Comparison of ENCODE assay signal across 8 cellular contexts in the genomic region with DNA sequence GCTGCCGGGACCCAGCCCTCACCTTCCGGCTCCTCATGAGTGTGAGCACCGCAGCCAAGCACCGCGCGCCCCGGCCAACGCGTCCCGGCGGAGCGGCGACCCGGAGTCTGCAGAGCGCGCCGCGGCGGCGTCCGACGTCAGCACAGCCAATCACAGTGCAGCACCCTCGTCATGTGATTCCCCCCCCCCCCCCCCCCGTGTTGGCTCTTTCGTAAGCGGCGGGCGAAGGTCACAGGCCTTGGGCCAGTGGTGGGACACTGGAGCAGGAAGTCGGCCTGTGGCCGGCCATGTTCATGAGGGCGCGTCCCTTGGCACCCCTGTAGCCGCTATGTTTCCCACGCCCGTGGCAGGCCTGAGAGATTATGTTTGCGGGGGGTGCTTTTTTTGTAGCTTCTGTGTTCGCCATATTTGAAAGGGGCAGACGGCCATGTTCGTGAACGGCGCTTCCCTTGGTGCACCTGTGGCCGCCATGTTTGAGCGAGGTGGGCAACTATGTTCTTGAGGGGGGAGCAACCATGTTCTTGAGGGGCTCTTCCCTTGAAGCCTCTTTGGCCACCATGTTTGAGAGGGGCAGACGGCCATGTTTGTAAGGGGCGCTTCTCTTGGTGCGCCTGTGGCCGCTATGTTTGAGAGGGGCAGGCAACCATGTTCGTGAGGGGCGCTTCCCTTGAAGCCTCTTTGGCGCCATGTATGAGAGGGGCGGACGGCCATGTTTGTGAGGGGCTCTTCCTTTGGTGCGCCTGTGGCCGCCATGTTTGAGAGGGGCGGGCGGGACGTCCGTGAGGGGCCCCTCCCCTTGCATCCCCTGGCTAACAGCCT. TPM values are rescaled to one million over a fixed set of nuclear protein-coding genes. Genes with fewer than 3 reads are reported as not detected.
DNase-seq lines count a peak whose midpoint lies in the region; ATAC-seq lines count a peak whose summit lies in the region.

C1orf174 (minus strand) TSS at position 123 of the 819 bp plus-strand sequence; CDS start at position 37, 86 bp downstream.

- H3K4me1 ChIP-seq in CD8-positive, alpha-beta memory T cell (ENCODE audit: insufficient read depth, low read length) = peaks cover 49% of the 10 kb centered on the region
- peaks cover 11% of the 10 kb centered on the region for H3K4me1 ChIP-seq in NT2/D1 (ENCODE audit: insufficient read depth, insufficient read length)
- no peaks in the 10 kb centered on the region for H3K4me1 ChIP-seq in endocrine pancreas (ENCODE audit: control insufficient read depth, insufficient read depth, low read length)
- peaks cover 18% of the 10 kb centered on the region for H3K4me1 ChIP-seq in mesenchymal stem cell (ENCODE audit: control insufficient read depth, insufficient read depth, low read depth, low read length)

- peak within 1 kb of the TSS; percentile 90 for H2BK5ac ChIP-seq in mesenchymal stem cell (ENCODE audit: low read depth, low read length, poor library complexity, severe bottlenecking)

- peaks cover 6 to 32% (median 12%) of the 10 kb centered on the region in 3 donors for H3K36me3 Mint-ChIP-seq in CD8-positive, alpha-beta memory T cell
- H3K36me3 Mint-ChIP-seq in activated CD8-positive, alpha-beta memory T cell treated with anti-CD3 and anti-CD28 coated beads, Interleukin-2, amount 10 ng/mL, durations not matched to agents 7 days and 5 days = peaks cover 18% of the 10 kb centered on the region

- H3K9me3 ChIP-seq in CD8-positive, alpha-beta memory T cell (ENCODE audit: low read length) = peaks cover 13% of the 10 kb centered on the region
- H3K9me3 ChIP-seq in NT2/D1 (ENCODE audit: insufficient read depth, low read length) (peaks cover 8% of the 10 kb centered on the region; the same call in 1 of the 2 replicates), endocrine pancreas (ENCODE audit: control insufficient read depth, low read length) (no peaks in the 10 kb centered on the region), mesenchymal stem cell (ENCODE audit: control insufficient read depth, low read length) (no peaks in the 10 kb centered on the region)

- peak; percentile 90 to 99 (median 97) for DNase-seq in CD8-positive, alpha-beta memory T cell
- DNase-seq in HS-5 (ENCODE audit: low read depth) (peak; percentile 88), NT2/D1 (ENCODE audit: low read depth, low spot score) (peak; percentile 88), mesenchymal stem cell (peak; percentile 99)
- peak; percentile 96 for DNase-seq in activated CD8-positive, alpha-beta memory T cell treated with anti-CD3 and anti-CD28 coated beads, Interleukin-2, amount 10 ng/mL, durations not matched to agents 7 days and 5 days
- DNase-seq in stimulated activated CD8-positive, alpha-beta memory T cell treated with anti-CD3 and anti-CD28 coated beads, Interleukin-12 subunit alpha, Interleukin-12 subunit beta, amount 100 ng/mL, for 4 hours (ENCODE audit: low read depth) = peak; percentile 88

- peak within 1 kb of the TSS; percentile 91 for H3K27ac ChIP-seq in CD8-positive, alpha-beta memory T cell (ENCODE audit: low read depth, low read length)
- peak within 1 kb of the TSS; percentile 96 for H3K27ac ChIP-seq in mesenchymal stem cell (ENCODE audit: low read length, poor library complexity, severe bottlenecking)

- peak within 1 kb of the TSS; percentile 84 to 98 (median 95) for H3K27ac Mint-ChIP-seq in CD8-positive, alpha-beta memory T cell
- peak within 1 kb of the TSS; percentile 98 for H3K27ac Mint-ChIP-seq in activated CD8-positive, alpha-beta memory T cell treated with anti-CD3 and anti-CD28 coated beads, Interleukin-2, amount 10 ng/mL, durations not matched to agents 7 days and 5 days

- H3K4me3 Mint-ChIP-seq in CD8-positive, alpha-beta memory T cell = peak within 1 kb of the TSS; percentile 87 to 97 (median 95)
- peak within 1 kb of the TSS; percentile 89 for H3K4me3 Mint-ChIP-seq in activated CD8-positive, alpha-beta memory T cell treated with anti-CD3 and anti-CD28 coated beads, Interleukin-2, amount 10 ng/mL, durations not matched to agents 7 days and 5 days

- H3K9ac ChIP-seq in NT2/D1 (ENCODE audit: insufficient read length, low read depth) (peak within 1 kb of the TSS; percentile 97), endocrine pancreas (ENCODE audit: control insufficient read depth, insufficient read depth, low read length) (peak within 1 kb of the TSS; percentile 79), mesenchymal stem cell (ENCODE audit: low read length) (peak within 1 kb of the TSS; percentile 93)

- H3K79me1 ChIP-seq in mesenchymal stem cell (replicated peaks; ENCODE audit: low read length, poor library complexity, severe bottlenecking) = peaks cover 6% of the 10 kb centered on the region

- H2BK15ac ChIP-seq in mesenchymal stem cell (ENCODE audit: low read depth, poor library complexity, severe bottlenecking) = peak within 1 kb of the TSS; percentile 87

- no peaks in the 10 kb centered on the region for H3K27me3 ChIP-seq in CD8-positive, alpha-beta memory T cell (ENCODE audit: insufficient read depth, low read length, poor library complexity, severe bottlenecking)
- no peaks in the 10 kb centered on the region for H3K27me3 ChIP-seq in NT2/D1 (ENCODE audit: insufficient read depth, insufficient read length)
- no peaks in the 10 kb centered on the region for H3K27me3 ChIP-seq in endocrine pancreas (ENCODE audit: control insufficient read depth, insufficient read depth, low read length)
- no peaks in the 10 kb centered on the region for H3K27me3 ChIP-seq in mesenchymal stem cell (ENCODE audit: control insufficient read depth in 1 of 2, insufficient read depth in 1 of 2, low read length in 2 of 2)

- WGBS in mesenchymal stem cell = 1% methylated on average over 44 of the region's 58 CpGs

- H3K23ac ChIP-seq in mesenchymal stem cell (ENCODE audit: low read length in 2 of 2) = peak within 1 kb of the TSS in 1 of 2 experiments; percentile 53

- peaks cover 32 to 67% (median 54%) of the 10 kb centered on the region in 3 donors for H3K4me1 Mint-ChIP-seq in CD8-positive, alpha-beta memory T cell
- H3K4me1 Mint-ChIP-seq in activated CD8-positive, alpha-beta memory T cell treated with anti-CD3 and anti-CD28 coated beads, Interleukin-2, amount 10 ng/mL, durations not matched to agents 7 days and 5 days = peaks cover 55% of the 10 kb centered on the region

- H2BK12ac ChIP-seq in mesenchymal stem cell (ENCODE audit: low read length in 2 of 2) = peak within 1 kb of the TSS in 1 of 2 experiments; percentile 88

- peak within 1 kb of the TSS; percentile 95 for H2BK120ac ChIP-seq in mesenchymal stem cell (ENCODE audit: low read depth, low read length)

- peak within 1 kb of the TSS; percentile 78 for H3K4me2 ChIP-seq in mesenchymal stem cell (ENCODE audit: low read length, poor library complexity, severe bottlenecking)

- H2AFZ ChIP-seq in mesenchymal stem cell (ENCODE audit: low read depth, low read length) = peak within 1 kb of the TSS; percentile 100

- peak within 1 kb of the TSS; percentile 91 for H3K4me3 ChIP-seq in CD8-positive, alpha-beta memory T cell (ENCODE audit: low read length)
- peak within 1 kb of the TSS; percentile 88 for H3K4me3 ChIP-seq in NT2/D1 (ENCODE audit: insufficient read length, low read depth)
- H3K4me3 ChIP-seq in endocrine pancreas (ENCODE audit: control insufficient read depth, insufficient read depth, low read length) = no peak within 1 kb of the TSS
- peak within 1 kb of the TSS; percentile 91 to 93 for H3K4me3 ChIP-seq in mesenchymal stem cell (ENCODE audit: insufficient read depth in 1 of 2, low read depth in 1 of 2, low read length in 2 of 2)

- no peaks in the 10 kb centered on the region for H3K36me3 ChIP-seq in CD8-positive, alpha-beta memory T cell (ENCODE audit: insufficient read depth, low read length)
- H3K36me3 ChIP-seq in NT2/D1 (ENCODE audit: insufficient read depth, insufficient read length, low read length) (peaks cover 14% of the 10 kb centered on the region), endocrine pancreas (ENCODE audit: control insufficient read depth, insufficient read depth, low read length) (no peaks in the 10 kb centered on the region), mesenchymal stem cell (ENCODE audit: control insufficient read depth in 1 of 2, insufficient read depth in 2 of 2, low read depth in 1 of 2, low read length in 2 of 2) (peaks cover under 1 to 4% of the 10 kb centered on the region in 2 experiments)

- peak within 1 kb of the TSS; percentile 91 for H4K8ac ChIP-seq in mesenchymal stem cell (ENCODE audit: low read length)

- peaks cover 2 to 12% (median 11%) of the 10 kb centered on the region in 5 donors for H3K9me3 Mint-ChIP-seq in CD8-positive, alpha-beta memory T cell
- H3K9me3 Mint-ChIP-seq in activated CD8-positive, alpha-beta memory T cell treated with anti-CD3 and anti-CD28 coated beads, Interleukin-2, amount 10 ng/mL, durations not matched to agents 7 days and 5 days (ENCODE audit: low read depth) = no peaks in the 10 kb centered on the region

- peak within 1 kb of the TSS; percentile 82 to 100 for H3K18ac ChIP-seq in mesenchymal stem cell (ENCODE audit: low read depth in 1 of 2, low read length in 2 of 2)

- H4K91ac ChIP-seq in mesenchymal stem cell (ENCODE audit: low read length) = peak within 1 kb of the TSS; percentile 89

- H3K27me3 Mint-ChIP-seq in CD8-positive, alpha-beta memory T cell = peaks cover 0 to 1% of the 10 kb centered on the region in 2 donors
- no peaks in the 10 kb centered on the region for H3K27me3 Mint-ChIP-seq in activated CD8-positive, alpha-beta memory T cell treated with anti-CD3 and anti-CD28 coated beads, Interleukin-2, amount 10 ng/mL, durations not matched to agents 7 days and 5 days

- CTCF ChIA-PET in CD8-positive, alpha-beta memory T cell (lab: Charles Lee) = interaction anchor here (1.3 to 3.0 kb wide), 3 partner anchors 17 to 43 kb away, joined by 3 to 15 read pairs (median 9); partner anchors contain the start of genes CEP104 and DFFB
- CTCF ChIA-PET in activated CD8-positive, alpha-beta memory T cell treated with anti-CD3 and anti-CD28 coated beads, Interleukin-2, amount 10 ng/mL, durations not matched to agents 7 days and 5 days (lab: Charles Lee) = interaction anchor here (0.8 to 3.1 kb wide), 6 partner anchors 10 to 43 kb away, joined by 3 to 20 read pairs (median 4); partner anchors contain the start of genes CEP104 and DFFB

- peak within 1 kb of the TSS; percentile 36 to 100 for H3K14ac ChIP-seq in mesenchymal stem cell (ENCODE audit: low read length in 2 of 2)

- peak within 1 kb of the TSS; percentile 20 for H2AK5ac ChIP-seq in mesenchymal stem cell (ENCODE audit: low read length, severe bottlenecking)

- peak; percentile 68 for ATAC-seq in GM19468 (IDR thresholded peaks at IDR 0.05; ENCODE audit: extremely low read depth, unreplicated experiment)
- peak; percentile 81 for ATAC-seq in activated CD8-positive, alpha-beta memory T cell treated with anti-CD3 and anti-CD28 coated beads, Interleukin-2, amount 10 ng/mL, durations not matched to agents 7 days and 5 days

- peak within 1 kb of the TSS; percentile 84 to 99 for H3K4ac ChIP-seq in mesenchymal stem cell (ENCODE audit: low read depth in 1 of 2, low read length in 2 of 2)

- POLR2A ChIA-PET in CD8-positive, alpha-beta memory T cell (lab: Charles Lee) = interaction anchor here (0.7 to 2.3 kb wide), 4 partner anchors 10 to 104 kb away, joined by 3 to 18 read pairs (median 8); partner anchors contain the start of genes CEP104, DFFB and LRRC47

RNA-seq across cellular contexts. Expression of gene C1orf174, which starts in this region (rescaled TPM):
- 10 to 100 TPM; 49.7 to 51.8 TPM for total RNA-seq in CD8-positive, alpha-beta memory T cell
- polyA plus RNA-seq in CD8-positive, alpha-beta memory T cell = 31.1 TPM
- 10 to 100 TPM; 30.0 to 35.8 TPM for total RNA-seq in activated CD8-positive, alpha-beta memory T cell treated with anti-CD3 and anti-CD28 coated beads, Interleukin-2, amount 10 ng/mL, durations not matched to agents 7 days and 5 days
- 23.5 TPM for polyA plus RNA-seq in mesenchymal stem cell (2013, experiment 1 of 2)
- 24.0 TPM for polyA plus RNA-seq in mesenchymal stem cell (2013, experiment 2 of 2)
